Comparison of ENCODE assay signal across 8 cellular contexts in the genomic region with DNA sequence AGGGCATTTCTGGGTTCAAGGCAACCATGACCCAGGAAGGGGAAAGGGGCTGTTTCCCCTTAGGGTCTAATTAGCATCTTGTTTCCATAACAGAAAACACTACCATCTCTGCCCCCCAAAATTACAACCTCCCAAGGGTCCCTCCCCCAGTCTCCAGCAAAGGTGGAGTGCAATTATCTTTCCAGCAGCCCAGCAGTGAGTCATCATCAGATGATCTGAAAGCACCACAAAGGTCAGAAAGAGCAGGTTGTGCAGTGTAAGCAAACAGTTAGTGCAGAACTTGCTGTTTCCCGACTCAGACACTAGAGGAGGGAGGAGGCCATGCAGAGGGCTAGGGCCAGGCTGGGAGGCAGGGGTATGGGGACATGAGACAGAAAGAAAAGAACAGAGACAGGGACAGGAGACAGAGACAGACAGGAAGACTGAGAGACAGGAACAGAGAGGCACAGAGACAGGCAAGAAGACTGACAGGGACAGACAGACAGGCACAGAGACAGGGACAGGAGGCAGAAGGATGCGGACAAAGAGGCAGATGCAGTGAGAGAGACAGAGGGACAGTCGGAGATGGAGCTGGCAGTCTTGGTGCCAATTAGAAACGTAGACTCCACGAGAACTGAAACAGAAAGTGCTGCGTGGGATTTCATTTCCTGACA.
DNase-seq lines count a peak whose midpoint lies in the region; ATAC-seq, FAIRE-seq and TF ChIP-seq lines count a peak whose summit lies in the region.

No MANE protein-coding gene starts in this region.

- H3K9me1 ChIP-seq in K562 (ENCODE audit: control insufficient read depth, insufficient read depth, low read length), result peaks cover 12% of the 10 kb centered on the region

- H3F3A ChIP-seq in SK-N-SH (replicated peaks; ENCODE audit: insufficient read depth), result peaks cover 23% of the 10 kb centered on the region

- TF ChIP-seq POLR2A in K562 (conservative IDR thresholded peaks at IDR 0.05), result no peak

- BruUV-seq in K562 (replicated peaks; lab: Mats Ljungman, UMichigan), result no TSS peak

- H3K27ac ChIP-seq in HUES64 (ENCODE audit: low read depth, low read length) (peak overlapping the region; percentile 50; the same call in 1 of the 2 replicates), SK-N-SH (ENCODE audit: low read depth in 2 of 2, low read length in 1 of 2) (peak overlapping the region; percentile 90 to 91), K562 (ENCODE audit: extremely low read depth, low read depth, low read length) (peak overlapping the region; percentile 74)

- H3K4me2 ChIP-seq in SK-N-SH (peak overlapping the region; percentile 77), K562 (ENCODE audit: insufficient read depth, low read length) (peak overlapping the region; percentile 68)

- H3K4me3 ChIP-seq in HUES64 (ENCODE audit: low read length) (no peak overlapping the region), SK-N-SH (ENCODE audit: low read depth in 2 of 2, low read length in 1 of 2) (peak overlapping the region; percentile 20 to 45; a peak in 3 of 4 replicates), K562 (peak overlapping the region; percentile 6; the same call in 1 of the 2 replicates)

- H4K20me1 ChIP-seq in SK-N-SH (ENCODE audit: insufficient read depth), result no peaks in the 10 kb centered on the region
- H4K20me1 ChIP-seq in K562 (replicated peaks; ENCODE audit: control insufficient read depth, insufficient read depth, low read length), result no peaks in the 10 kb centered on the region

- 76% methylated on average over 6 of the region's 6 CpGs for WGBS in HUES64
- WGBS in SK-N-SH (ENCODE audit: low lambda C conversion rate), result 23% methylated on average over 6 of the region's 6 CpGs
- WGBS in K562 (ENCODE audit: insufficient coverage, low coverage, missing lambda C conversion rate), result 34% methylated on average over 5 of the region's 6 CpGs

- H2AFZ ChIP-seq in SK-N-SH (ENCODE audit: low read depth), result peak overlapping the region; percentile 47
- peak overlapping the region; percentile 48; the same call in 1 of the 2 replicates for H2AFZ ChIP-seq in K562 (ENCODE audit: low read depth, low read length)

- FAIRE-seq in K562 (lab: Jason Lieb, UNC), result peak; percentile 96

- in situ Hi-C loops in K562 (cut with MboI), result no loop called here

- TF ChIP-seq CTCF in SK-N-SH (IDR thresholded peaks at IDR 0.05) (peak; percentile 61), K562 (IDR thresholded peaks at IDR 0.05 in 2 of 3, conservative IDR thresholded peaks at IDR 0.05 in 1 of 3; ENCODE audit: insufficient read depth in 2 of 3, low read depth in 1 of 3, low read length in 3 of 3) (peak; percentile 72 to 75 (median 74))

- H3K9me2 ChIP-seq in SK-N-SH, result no peaks in the 10 kb centered on the region

- no peak overlapping the region for H3K9ac ChIP-seq in HUES64 (ENCODE audit: low read depth, low read length)
- peak overlapping the region; percentile 75 for H3K9ac ChIP-seq in SK-N-SH
- peak overlapping the region; percentile 34 to 81; a peak in 3 of 4 replicates for H3K9ac ChIP-seq in K562 (ENCODE audit: insufficient read depth in 1 of 2, low read depth in 2 of 2, low read length in 2 of 2)

- H3K4me1 ChIP-seq in HUES64 (ENCODE audit: insufficient read depth, low read length) (peaks cover 8% of the 10 kb centered on the region; the same call in 1 of the 2 replicates), SK-N-SH (ENCODE audit: control insufficient read depth in 1 of 2, insufficient read depth in 2 of 2, low read depth in 1 of 2, low read length in 1 of 2) (peaks cover 27 to 35% of the 10 kb centered on the region in 2 experiments; a peak in 3 of 4 replicates), K562 (replicated peaks in 1 of 2; ENCODE audit: control insufficient read depth in 2 of 2, insufficient read depth in 2 of 2, low read length in 2 of 2) (peaks cover 32 to 41% of the 10 kb centered on the region in 2 experiments)

- H3K9me3 ChIP-seq in HUES64 (ENCODE audit: insufficient read depth, low read depth, low read length) (no peaks in the 10 kb centered on the region), SK-N-SH (no peaks in the 10 kb centered on the region), K562 (replicated peaks; ENCODE audit: control insufficient read depth, insufficient read depth, low read depth, low read length) (no peaks in the 10 kb centered on the region)

- intact Hi-C loops in K562 (cut with micrococcal nuclease), result loop anchor here (1.0 to 2.0 kb wide), 2 partner anchors 80 to 89 kb away; a partner anchor contains a TSS

- H3K36me3 ChIP-seq in HUES64 (ENCODE audit: insufficient read depth, low read length), result peaks cover 35% of the 10 kb centered on the region
- H3K36me3 ChIP-seq in SK-N-SH (replicated peaks in 1 of 2; ENCODE audit: control insufficient read depth in 1 of 2, insufficient read depth in 2 of 2, low read length in 1 of 2), result peaks cover 0 to 6% of the 10 kb centered on the region in 2 experiments
- H3K36me3 ChIP-seq in K562 (ENCODE audit: control insufficient read depth, insufficient read depth, low read length), result peaks cover 6% of the 10 kb centered on the region; the same call in 2 of the 3 replicates

- DNase-seq in GM04503 (ENCODE audit: low read depth), result peak; percentile 85
- peak; percentile 81 for DNase-seq in SK-N-SH
- DNase-seq in K562 (ENCODE audit: extremely low read depth in 1 of 4, low spot score in 3 of 4), result peak; percentile 61 to 88 (median 70)
- DNase-seq in islet precursor cell, result peak; percentile 97
- DNase-seq in stimulated activated CD4-positive, alpha-beta T cell treated with anti-CD3 and anti-CD28 coated beads, Interleukin-15, amount 100 ng/mL, for 24 hours, result peak; percentile 67
- DNase-seq in OCI-M2 (lab: John Stamatoyannopoulos, UW; ENCODE audit: unreplicated experiment), result no peak

- POLR2A ChIA-PET in SK-N-SH (lab: Yijun Ruan, JAX) (interaction anchor here (1.4 kb wide), 1 partner anchor 97 kb away, joined by 3 read pairs; a partner anchor contains a TSS), K562 (lab: Yijun Ruan, JAX) (interaction anchor here (1.0 kb wide), 1 partner anchor 81 kb away, joined by 7 read pairs; no protein-coding TSS in a partner anchor)

- H3K79me2 ChIP-seq in SK-N-SH (ENCODE audit: insufficient read depth) (no peaks in the 10 kb centered on the region; the same call in 1 of the 2 replicates), K562 (ENCODE audit: control insufficient read depth, insufficient read depth, low read length) (no peaks in the 10 kb centered on the region)

- CTCF ChIA-PET in SK-N-SH (lab: Yijun Ruan, JAX), result interaction anchor here (0.9 to 3.4 kb wide), 8 partner anchors 8 to 88 kb away, joined by 3 to 21 read pairs (median 5); no protein-coding TSS in a partner anchor
- CTCF ChIA-PET in K562 (lab: Yijun Ruan, JAX; ENCODE audit: low intra/inter-chr PET ratio), result no interaction called here

- H3K27me3 ChIP-seq in HUES64 (ENCODE audit: insufficient read depth, low read length) (no peaks in the 10 kb centered on the region), SK-N-SH (ENCODE audit: insufficient read depth) (no peaks in the 10 kb centered on the region), K562 (ENCODE audit: control insufficient read depth in 2 of 2, insufficient read depth in 2 of 2, low read length in 2 of 2) (no peaks in the 10 kb centered on the region)

- TF ChIP-seq RAD21 in SK-N-SH (IDR thresholded peaks at IDR 0.05; ENCODE audit: low read length) (peak; percentile 73), K562 (CRISPR knock-in tag; conservative IDR thresholded peaks at IDR 0.05 in 1 of 2, IDR thresholded peaks at IDR 0.05 in 1 of 2) (peak; percentile 78 to 84)

- ATAC-seq in GM21576 (IDR thresholded peaks at IDR 0.05; ENCODE audit: unreplicated experiment) (peak; percentile 92), K562 (peak; percentile 98)

- peak; percentile 36 to 63; a peak in 2 of 4 replicates for TF ChIP-seq EP300 in SK-N-SH (IDR thresholded peaks at IDR 0.05; ENCODE audit: borderline replicate concordance in 1 of 2, low read depth in 1 of 2, low read length in 1 of 2)
- TF ChIP-seq EP300 in K562 (IDR thresholded peaks at IDR 0.05; ENCODE audit: low read length), result peak; percentile 80

TF ChIP-seq in SK-N-SH, 30 proteins besides CTCF, POLR2A, EP300 and RAD21 (continues in another document):
- TF ChIP-seq, protein P1, sequence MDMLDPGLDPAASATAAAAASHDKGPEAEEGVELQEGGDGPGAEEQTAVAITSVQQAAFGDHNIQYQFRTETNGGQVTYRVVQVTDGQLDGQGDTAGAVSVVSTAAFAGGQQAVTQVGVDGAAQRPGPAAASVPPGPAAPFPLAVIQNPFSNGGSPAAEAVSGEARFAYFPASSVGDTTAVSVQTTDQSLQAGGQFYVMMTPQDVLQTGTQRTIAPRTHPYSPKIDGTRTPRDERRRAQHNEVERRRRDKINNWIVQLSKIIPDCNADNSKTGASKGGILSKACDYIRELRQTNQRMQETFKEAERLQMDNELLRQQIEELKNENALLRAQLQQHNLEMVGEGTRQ (IDR thresholded peaks at IDR 0.05; ENCODE audit: borderline replicate concordance, low read depth, low read length), result no peak
- TF ChIP-seq JUND (IDR thresholded peaks at IDR 0.05) (peak; percentile 90), GATA2 (CRISPR knock-in tag; IDR thresholded peaks at IDR 0.05) (no peak)

TF ChIP-seq in K562, 482 proteins besides CTCF, POLR2A, EP300 and RAD21 (continues in another document):
- TF ChIP-seq, protein P2, sequence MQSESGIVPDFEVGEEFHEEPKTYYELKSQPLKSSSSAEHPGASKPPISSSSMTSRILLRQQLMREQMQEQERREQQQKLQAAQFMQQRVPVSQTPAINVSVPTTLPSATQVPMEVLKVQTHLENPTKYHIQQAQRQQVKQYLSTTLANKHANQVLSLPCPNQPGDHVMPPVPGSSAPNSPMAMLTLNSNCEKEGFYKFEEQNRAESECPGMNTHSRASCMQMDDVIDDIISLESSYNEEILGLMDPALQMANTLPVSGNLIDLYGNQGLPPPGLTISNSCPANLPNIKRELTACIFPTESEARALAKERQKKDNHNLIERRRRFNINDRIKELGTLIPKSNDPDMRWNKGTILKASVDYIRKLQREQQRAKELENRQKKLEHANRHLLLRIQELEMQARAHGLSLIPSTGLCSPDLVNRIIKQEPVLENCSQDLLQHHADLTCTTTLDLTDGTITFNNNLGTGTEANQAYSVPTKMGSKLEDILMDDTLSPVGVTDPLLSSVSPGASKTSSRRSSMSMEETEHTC (IDR thresholded peaks at IDR 0.05), result peak; percentile 94
- TF ChIP-seq, protein P3, sequence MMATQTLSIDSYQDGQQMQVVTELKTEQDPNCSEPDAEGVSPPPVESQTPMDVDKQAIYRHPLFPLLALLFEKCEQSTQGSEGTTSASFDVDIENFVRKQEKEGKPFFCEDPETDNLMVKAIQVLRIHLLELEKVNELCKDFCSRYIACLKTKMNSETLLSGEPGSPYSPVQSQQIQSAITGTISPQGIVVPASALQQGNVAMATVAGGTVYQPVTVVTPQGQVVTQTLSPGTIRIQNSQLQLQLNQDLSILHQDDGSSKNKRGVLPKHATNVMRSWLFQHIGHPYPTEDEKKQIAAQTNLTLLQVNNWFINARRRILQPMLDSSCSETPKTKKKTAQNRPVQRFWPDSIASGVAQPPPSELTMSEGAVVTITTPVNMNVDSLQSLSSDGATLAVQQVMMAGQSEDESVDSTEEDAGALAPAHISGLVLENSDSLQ (IDR thresholded peaks at IDR 0.05), result peak; percentile 56
